ENCODE assay signal across 13 cellular contexts in the genomic region with DNA sequence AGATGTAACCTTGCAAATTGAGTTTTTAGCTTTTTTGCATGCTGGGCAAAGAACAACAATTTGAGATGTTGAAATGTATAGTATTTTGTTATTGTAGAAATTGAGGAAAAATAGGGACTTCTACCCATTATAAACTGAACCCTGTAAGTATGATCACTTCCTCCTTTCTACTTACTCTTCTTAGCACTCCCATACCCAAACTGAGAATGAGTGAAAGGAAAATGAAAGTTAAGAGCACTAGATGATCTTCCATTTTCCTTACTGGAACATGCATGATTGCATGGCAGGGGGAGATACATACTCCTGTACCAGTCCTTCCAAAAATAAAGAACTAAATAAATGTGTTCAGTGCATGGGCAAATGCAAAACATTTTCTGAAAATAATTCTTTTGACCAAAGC.
DNase-seq lines count a peak whose midpoint lies in the region; ATAC-seq, FAIRE-seq and TF ChIP-seq lines count a peak whose summit lies in the region.
"Had no signal": no experiment of that assay in that cellular context is flagged by ENCODE, and none has a peak within 500 bp of the region (broad histone marks: within the 10 kb centered on the region; RNA-seq: fewer than 3 reads in every experiment).

No MANE protein-coding gene starts in this region.

- H3K9me3 ChIP-seq in Karpas-422 (ENCODE audit: low read length): no peaks in the 10 kb centered on the region
- H3K9me3 ChIP-seq in CD8-positive, alpha-beta T cell (ENCODE audit: low read length): no peaks in the 10 kb centered on the region

- no peak overlapping the region for H3K27ac ChIP-seq in Karpas-422 (ENCODE audit: low read length)
- no peak overlapping the region for H3K27ac ChIP-seq in CD8-positive, alpha-beta T cell (ENCODE audit: low read depth, low read length)

- no peak overlapping the region for H3K4me2 ChIP-seq in Karpas-422 (ENCODE audit: low read depth, low read length, poor library complexity, severe bottlenecking)

- H3K4me1 ChIP-seq in Karpas-422 (ENCODE audit: low read length): peaks cover 40% of the 10 kb centered on the region
- H3K4me1 ChIP-seq in CD8-positive, alpha-beta T cell (ENCODE audit: insufficient read depth, low read length): no peaks in the 10 kb centered on the region

- FAIRE-seq in GM18507 (lab: Jason Lieb, UNC): peak; percentile 57

- H2AFZ ChIP-seq in Karpas-422 (ENCODE audit: low read length): no peak overlapping the region

- peaks cover 13% of the 10 kb centered on the region; the same call in 1 of the 2 replicates for H3K36me3 ChIP-seq in Karpas-422 (ENCODE audit: insufficient read depth, low read length)
- peaks cover 4% of the 10 kb centered on the region for H3K36me3 ChIP-seq in CD8-positive, alpha-beta T cell (ENCODE audit: insufficient read depth, low read length)

- DNase-seq in GM18507 (ENCODE audit: extremely low spot score, insufficient read length, low read depth) (no peak), NB4 (ENCODE audit: low read depth) (peak; percentile 8), Karpas-422 (no peak)
- DNase-seq in stimulated activated naive CD4-positive, alpha-beta T cell treated with Interleukin-2 at 50 U/mL for 16 hours (lab: John Stamatoyannopoulos, UW): no peak
- no peak for DNase-seq in CD8-positive, alpha-beta T cell
- DNase-seq: GF-D8, T1000 had no signal

- no peak overlapping the region for H3K27ac Mint-ChIP-seq in CD8-positive, alpha-beta T cell

- H3K9me3 Mint-ChIP-seq in CD8-positive, alpha-beta T cell: no peaks in the 10 kb centered on the region
- H3K9me3 Mint-ChIP-seq: activated naive CD4-positive, alpha-beta T cell treated with anti-CD3 and anti-CD28 coated beads, Interleukin-2, amount 50 U/mL, for 72 hours; central memory CD8-positive, alpha-beta T cell; neural crest cell had no signal

- no peak for TF ChIP-seq POLR2A in NB4 (IDR thresholded peaks at IDR 0.05; ENCODE audit: extremely low read depth, insufficient read length)

- peak; percentile 61 for ATAC-seq in GM19463 (IDR thresholded peaks at IDR 0.05; ENCODE audit: unreplicated experiment)
- peak; percentile 57 for ATAC-seq in HG02798 (IDR thresholded peaks at IDR 0.05; ENCODE audit: poor library complexity, unreplicated experiment)
- ATAC-seq in CD8-positive, alpha-beta T cell: no peak
- ATAC-seq: activated naive CD4-positive, alpha-beta T cell treated with anti-CD3 and anti-CD28 coated beads, Interleukin-2, amount 50 U/mL, for 72 hours had no signal

- H4K20me1 ChIP-seq in Karpas-422 (ENCODE audit: insufficient read depth, low read depth, low read length): no peaks in the 10 kb centered on the region

- CTCF ChIA-PET in CD8-positive, alpha-beta T cell (lab: Charles Lee): no interaction called here

- no peaks in the 10 kb centered on the region for H3K27me3 ChIP-seq in Karpas-422 (ENCODE audit: low read length)
- no peaks in the 10 kb centered on the region for H3K27me3 ChIP-seq in CD8-positive, alpha-beta T cell (ENCODE audit: insufficient read depth, low read length)

- no peak for TF ChIP-seq CTCF in NB4 (IDR thresholded peaks at IDR 0.05; ENCODE audit: low read depth, low read length)
- no peak for TF ChIP-seq CTCF in CD8-positive, alpha-beta T cell (IDR thresholded peaks at IDR 0.05)

- no peak overlapping the region for H3K4me3 Mint-ChIP-seq in CD8-positive, alpha-beta T cell
- H3K4me3 Mint-ChIP-seq: CD14-positive monocyte; central memory CD8-positive, alpha-beta T cell; neural crest cell had no signal

- H3K4me3 ChIP-seq in NB4 (ENCODE audit: low read depth, low read length) (no peak overlapping the region), Karpas-422 (ENCODE audit: low read length) (no peak overlapping the region)
- H3K4me3 ChIP-seq in CD8-positive, alpha-beta T cell (ENCODE audit: low read depth, low read length): no peak overlapping the region

- H3K27me3 Mint-ChIP-seq in CD8-positive, alpha-beta T cell (ENCODE audit: low read depth): no peaks in the 10 kb centered on the region
- H3K27me3 Mint-ChIP-seq: central memory CD8-positive, alpha-beta T cell had no signal

- peaks cover 45% of the 10 kb centered on the region for H3K36me3 Mint-ChIP-seq in CD8-positive, alpha-beta T cell
- H3K36me3 Mint-ChIP-seq: activated naive CD4-positive, alpha-beta T cell treated with anti-CD3 and anti-CD28 coated beads, Interleukin-2, amount 50 U/mL, for 72 hours had no signal

- intact Hi-C loops in CD8-positive, alpha-beta T cell (cut with DNase I, micrococcal nuclease): loop anchor here in 1 of 2 experiments (1.0 kb wide), 1 partner anchor 28 kb away; no protein-coding TSS in a partner anchor

- POLR2A ChIA-PET in CD8-positive, alpha-beta T cell (lab: Charles Lee): no interaction called here

- H3K4me1 Mint-ChIP-seq in CD8-positive, alpha-beta T cell (ENCODE audit: low read depth): peaks cover 5% of the 10 kb centered on the region
- H3K4me1 Mint-ChIP-seq: central memory CD8-positive, alpha-beta T cell; neural crest cell had no signal

- H3K9ac ChIP-seq in Karpas-422 (ENCODE audit: low read length): no peak overlapping the region

- no peaks in the 10 kb centered on the region for H3K9me2 ChIP-seq in Karpas-422 (replicated peaks; ENCODE audit: insufficient read depth, low read length)

- H3K79me2 ChIP-seq in Karpas-422 (ENCODE audit: low read length): peaks cover 15% of the 10 kb centered on the region
